11 cellular contexts compared by ENCODE assay signal in genomic region chr1:59422921-59423575, GRCh38.
A peak's percentile ranks its signal among the peaks of the same experiment; 100 is the strongest.
DNase-seq lines count a peak whose midpoint lies in the region; ATAC-seq and TF ChIP-seq lines count a peak whose summit lies in the region.
"Had no signal": no experiment of that assay in that cellular context is flagged by ENCODE, and none has a peak within 500 bp of the region (broad histone marks: within the 10 kb centered on the region; RNA-seq: fewer than 3 reads in every experiment).

No MANE protein-coding gene starts in this region.

- ATAC-seq in HG02642 (IDR thresholded peaks at IDR 0.05; ENCODE audit: poor library complexity, unreplicated experiment): no peak

- H3K4me3 ChIP-seq in cardiac fibroblast (replicated peaks in 1 of 2; ENCODE audit: low read depth in 2 of 2, low read length in 2 of 2) (no peak overlapping the region), skeletal muscle tissue (ENCODE audit: low read length in 3 of 3) (no peak overlapping the region)

- peaks cover 35 to 37% (median 37%) of the 10 kb centered on the region in 3 donors for H3K4me1 ChIP-seq in skeletal muscle tissue (ENCODE audit: control insufficient read depth in 3 of 3, insufficient read depth in 3 of 3, low read length in 3 of 3)

- H3K9ac ChIP-seq in skeletal muscle tissue (ENCODE audit: low read depth in 1 of 3, low read length in 3 of 3): peak overlapping the region in 1 of 3 donors; percentile 42
- H3K9ac ChIP-seq: KMS-11 had no signal

- H3K36me3 ChIP-seq in skeletal muscle tissue (ENCODE audit: control insufficient read depth in 3 of 3, insufficient read depth in 3 of 3, low read length in 3 of 3): no peaks in the 10 kb centered on the region

- TF ChIP-seq CTCF in cardiac fibroblast (IDR thresholded peaks at IDR 0.05; ENCODE audit: low read depth, low read length): no peak

- peak overlapping the region; percentile 67 for H3K27ac ChIP-seq in skeletal muscle tissue (ENCODE audit: low read depth, low read length)
- H3K27ac ChIP-seq: KMS-11 had no signal

- DNase-seq in HT-29 (ENCODE audit: low spot score) (peak; percentile 85), cardiac fibroblast (ENCODE audit: low read depth in 2 of 2) (peak; percentile 30 to 95), hypothalamus (lab: John Stamatoyannopoulos, UW) (peak in 41 of 51 donors; percentile 1 to 83 (median 49)), NCI-H1436 (lab: John Stamatoyannopoulos, UW) (no peak), HK-2 (ENCODE audit: unreplicated experiment) (no peak)
- no peak for DNase-seq in activated CD4-positive, alpha-beta T cell treated with anti-CD3 and anti-CD28 coated beads, Interleukin-2, amount 50 U/mL, for 4 hours
- DNase-seq: activated T-cell treated with anti-CD3 and anti-CD28 coated beads, Interleukin-2, amount 50 U/mL, for 1 hour; DMS153 had no signal

- H3K9me3 ChIP-seq in skeletal muscle tissue (ENCODE audit: control insufficient read depth in 3 of 3, low read length in 3 of 3): no peaks in the 10 kb centered on the region

- H3K27me3 ChIP-seq in skeletal muscle tissue (ENCODE audit: control insufficient read depth in 3 of 3, insufficient read depth in 3 of 3, low read length in 3 of 3): no peaks in the 10 kb centered on the region

Comparison
In these comparisons a context has a peak if more than half of its experiments do, and no peak if none do; other contexts are left out.
1. DNase-seq: peak in HT-29 (single experiment), cardiac fibroblast (2 of 2) and hypothalamus (41 of 51); none in activated CD4-positive, alpha-beta T cell treated with anti-CD3 and anti-CD28 coated beads, Interleukin-2, amount 50 U/mL, for 4 hours (0 of 2), NCI-H1436 (single experiment) and HK-2 (single experiment).